In genomic region chr7:94921911-94922310, GRCh38 we compare ENCODE assay signal across 17 cellular contexts. TPM values are rescaled to one million over a fixed set of nuclear protein-coding genes. Genes with fewer than 3 reads are reported as not detected.
DNase-seq lines count a peak whose midpoint lies in the region; ATAC-seq, FAIRE-seq and TF ChIP-seq lines count a peak whose summit lies in the region.
"Had no signal": no experiment of that assay in that cellular context is flagged by ENCODE, and none has a peak within 500 bp of the region (broad histone marks: within the 10 kb centered on the region; RNA-seq: fewer than 3 reads in every experiment).

No MANE protein-coding gene starts in this region.

- no peaks in the 10 kb centered on the region for H3K36me3 ChIP-seq in SK-N-MC (ENCODE audit: insufficient read depth, low read length)
- H3K36me3 ChIP-seq: HAP-1 had no signal

- no peak overlapping the region for H3K4me3 Mint-ChIP-seq in natural killer cell
- H3K4me3 Mint-ChIP-seq: CD4-positive, alpha-beta T cell had no signal

- FAIRE-seq in G401.6 (lab: Jason Lieb, UNC): peak; percentile 86
- peak; percentile 44 for FAIRE-seq in frontal cortex (lab: Jason Lieb, UNC)
- FAIRE-seq: D721Med, GM12892, GM18507 had no signal

- 0 out of 2 replicates have a peak overlapping the region, but pooled peaks have one; percentile 27 for H3K27ac ChIP-seq in SK-N-MC
- H3K27ac ChIP-seq: C4-2B, GM23248 had no signal

- no peak overlapping the region; the same call in 1 of the 2 replicates for H3K4me3 ChIP-seq in SK-N-MC
- H3K4me3 ChIP-seq: GM23248, HAP-1 had no signal

- intact Hi-C loops in natural killer cell (cut with micrococcal nuclease): no loop called here

- no peak for TF ChIP-seq CTCF in natural killer cell (IDR thresholded peaks at IDR 0.05)

- no peak for ATAC-seq in natural killer cell

- H3K27me3 Mint-ChIP-seq in natural killer cell (ENCODE audit: low read depth in 2 of 2): no peaks in the 10 kb centered on the region

- no peaks in the 10 kb centered on the region for H3K9me3 Mint-ChIP-seq in natural killer cell
- H3K9me3 Mint-ChIP-seq: CD4-positive, alpha-beta T cell had no signal

- peaks cover 0 to 8% of the 10 kb centered on the region in 2 donors for H3K4me1 Mint-ChIP-seq in natural killer cell

- no peaks in the 10 kb centered on the region for H3K36me3 Mint-ChIP-seq in natural killer cell

- DNase-seq in SK-N-MC (ENCODE audit: low read depth, low spot score) (no peak), frontal cortex (ENCODE audit: low spot score in 2 of 2) (no peak), natural killer cell (no peak), NCI-H1694 (lab: John Stamatoyannopoulos, UW) (no peak), islet precursor cell (no peak)
- DNase-seq: ACHN; AML-193; Caco-2; CD4-positive, alpha-beta T cell; GDM1; GM23248 had no signal

- no peaks in the 10 kb centered on the region for H3K9me3 ChIP-seq in SK-N-MC (ENCODE audit: low read depth, low read length)
- H3K9me3 ChIP-seq: Caco-2, HAP-1 had no signal

- H3K9ac ChIP-seq in SK-N-MC (ENCODE audit: insufficient read length): no peak overlapping the region
- H3K9ac ChIP-seq: GM23248 had no signal

- no peak overlapping the region for H3K27ac Mint-ChIP-seq in natural killer cell
- H3K27ac Mint-ChIP-seq: CD4-positive, alpha-beta T cell had no signal

RNA-seq across cellular contexts. Expression of gene PPP1R9A, which starts 14.5 kb away (rescaled TPM):
- 93.3 TPM for total RNA-seq in frontal cortex
- total RNA-seq in natural killer cell: 1 to 10 TPM; 1.6 to 6.0 (median 2.0) TPM
- total RNA-seq: CD4-positive, alpha-beta T cell; GM23248 had no signal

Comparison
In these comparisons a context has a peak if more than half of its experiments do, and no peak if none do; other contexts are left out.
1. RNA of gene PPP1R9A, which starts 14.5 kb away (total RNA-seq): 93.3 TPM in frontal cortex (single experiment); 1.6 to 6.0 TPM in natural killer cell; every median in the first group is over 10 times any median in the second.